Comparison of ENCODE assay signal across 1 cellular context in the genomic region with DNA sequence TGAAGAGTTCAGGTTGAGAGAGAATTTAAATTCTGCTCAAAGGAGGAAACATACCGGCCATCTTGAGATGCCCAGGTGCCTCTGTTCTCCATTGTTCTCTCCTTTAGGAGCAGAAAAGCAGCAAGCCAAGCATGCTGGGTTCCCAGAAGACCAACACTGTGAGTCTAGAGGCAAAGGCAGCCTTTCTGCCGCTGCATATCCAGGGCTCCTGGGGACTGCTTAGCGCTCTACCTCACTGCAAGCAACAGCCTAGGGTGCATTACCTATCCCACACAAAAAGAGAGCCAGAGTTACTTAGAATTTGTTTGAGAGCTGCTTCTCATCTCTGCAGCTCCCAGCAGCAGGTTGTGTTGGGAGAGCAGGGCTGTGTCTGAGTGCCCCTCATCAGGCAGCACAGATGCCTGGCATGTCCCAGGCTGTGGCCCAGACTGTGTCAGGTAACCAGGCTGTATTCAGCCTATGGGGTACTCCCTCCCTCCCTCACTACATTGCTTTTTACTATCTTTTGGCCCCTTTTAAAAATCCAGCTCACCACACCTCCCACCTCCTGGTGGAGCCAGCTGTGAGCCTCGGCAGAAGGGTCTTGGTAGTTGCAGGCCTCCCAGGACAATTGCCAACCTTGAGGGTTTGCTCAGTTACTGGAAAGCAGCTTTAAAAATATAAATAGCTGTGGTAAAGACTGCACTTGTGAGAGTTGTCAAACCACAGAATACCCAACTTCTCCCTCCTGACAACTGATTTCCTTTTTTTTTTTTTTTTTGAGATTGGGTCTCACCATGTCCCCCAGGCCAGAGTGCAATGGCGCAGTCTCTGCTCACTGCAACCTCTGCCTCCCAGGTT.
TF ChIP-seq lines count a peak whose summit lies in the region.

No MANE protein-coding gene starts in this region.

TF ChIP-seq in SK-N-SH treated with all-trans-retinoic acid at 6 μM for 48 hours, 23 proteins besides CTCF, POLR2A, EP300 and RAD21 (continued from another document):
- TF ChIP-seq BACH2 (CRISPR knock-in tag; IDR thresholded peaks at IDR 0.05; ENCODE audit: borderline replicate concordance) (no peak), RARB (CRISPR knock-in tag; IDR thresholded peaks at IDR 0.05) (no peak), TOX (CRISPR knock-in tag; IDR thresholded peaks at IDR 0.05; ENCODE audit: borderline replicate concordance) (no peak), PPARA (CRISPR knock-in tag; IDR thresholded peaks at IDR 0.05; ENCODE audit: borderline replicate concordance) (no peak), ZFP3 (CRISPR knock-in tag; IDR thresholded peaks at IDR 0.05) (no peak), ZFP30 (CRISPR knock-in tag; IDR thresholded peaks at IDR 0.05) (no peak), ESRRG (CRISPR knock-in tag; IDR thresholded peaks at IDR 0.05) (no peak), OSR1 (CRISPR knock-in tag; IDR thresholded peaks at IDR 0.05) (no peak)
- TF ChIP-seq, protein P1, sequence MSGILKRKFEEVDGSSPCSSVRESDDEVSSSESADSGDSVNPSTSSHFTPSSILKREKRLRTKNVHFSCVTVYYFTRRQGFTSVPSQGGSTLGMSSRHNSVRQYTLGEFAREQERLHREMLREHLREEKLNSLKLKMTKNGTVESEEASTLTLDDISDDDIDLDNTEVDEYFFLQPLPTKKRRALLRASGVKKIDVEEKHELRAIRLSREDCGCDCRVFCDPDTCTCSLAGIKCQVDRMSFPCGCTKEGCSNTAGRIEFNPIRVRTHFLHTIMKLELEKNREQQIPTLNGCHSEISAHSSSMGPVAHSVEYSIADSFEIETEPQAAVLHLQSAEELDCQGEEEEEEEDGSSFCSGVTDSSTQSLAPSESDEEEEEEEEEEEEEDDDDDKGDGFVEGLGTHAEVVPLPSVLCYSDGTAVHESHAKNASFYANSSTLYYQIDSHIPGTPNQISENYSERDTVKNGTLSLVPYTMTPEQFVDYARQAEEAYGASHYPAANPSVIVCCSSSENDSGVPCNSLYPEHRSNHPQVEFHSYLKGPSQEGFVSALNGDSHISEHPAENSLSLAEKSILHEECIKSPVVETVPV (CRISPR knock-in tag; IDR thresholded peaks at IDR 0.05): no peak
- TF ChIP-seq, protein P2, sequence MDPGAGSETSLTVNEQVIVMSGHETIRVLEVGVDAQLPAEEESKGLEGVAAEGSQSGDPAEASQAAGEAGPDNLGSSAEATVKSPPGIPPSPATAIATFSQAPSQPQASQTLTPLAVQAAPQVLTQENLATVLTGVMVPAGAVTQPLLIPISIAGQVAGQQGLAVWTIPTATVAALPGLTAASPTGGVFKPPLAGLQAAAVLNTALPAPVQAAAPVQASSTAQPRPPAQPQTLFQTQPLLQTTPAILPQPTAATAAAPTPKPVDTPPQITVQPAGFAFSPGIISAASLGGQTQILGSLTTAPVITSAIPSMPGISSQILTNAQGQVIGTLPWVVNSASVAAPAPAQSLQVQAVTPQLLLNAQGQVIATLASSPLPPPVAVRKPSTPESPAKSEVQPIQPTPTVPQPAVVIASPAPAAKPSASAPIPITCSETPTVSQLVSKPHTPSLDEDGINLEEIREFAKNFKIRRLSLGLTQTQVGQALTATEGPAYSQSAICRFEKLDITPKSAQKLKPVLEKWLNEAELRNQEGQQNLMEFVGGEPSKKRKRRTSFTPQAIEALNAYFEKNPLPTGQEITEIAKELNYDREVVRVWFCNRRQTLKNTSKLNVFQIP (CRISPR knock-in tag; IDR thresholded peaks at IDR 0.05; ENCODE audit: borderline replicate concordance, low read depth): no peak
